ENCODE assay signal across 8 cellular contexts in the genomic region with DNA sequence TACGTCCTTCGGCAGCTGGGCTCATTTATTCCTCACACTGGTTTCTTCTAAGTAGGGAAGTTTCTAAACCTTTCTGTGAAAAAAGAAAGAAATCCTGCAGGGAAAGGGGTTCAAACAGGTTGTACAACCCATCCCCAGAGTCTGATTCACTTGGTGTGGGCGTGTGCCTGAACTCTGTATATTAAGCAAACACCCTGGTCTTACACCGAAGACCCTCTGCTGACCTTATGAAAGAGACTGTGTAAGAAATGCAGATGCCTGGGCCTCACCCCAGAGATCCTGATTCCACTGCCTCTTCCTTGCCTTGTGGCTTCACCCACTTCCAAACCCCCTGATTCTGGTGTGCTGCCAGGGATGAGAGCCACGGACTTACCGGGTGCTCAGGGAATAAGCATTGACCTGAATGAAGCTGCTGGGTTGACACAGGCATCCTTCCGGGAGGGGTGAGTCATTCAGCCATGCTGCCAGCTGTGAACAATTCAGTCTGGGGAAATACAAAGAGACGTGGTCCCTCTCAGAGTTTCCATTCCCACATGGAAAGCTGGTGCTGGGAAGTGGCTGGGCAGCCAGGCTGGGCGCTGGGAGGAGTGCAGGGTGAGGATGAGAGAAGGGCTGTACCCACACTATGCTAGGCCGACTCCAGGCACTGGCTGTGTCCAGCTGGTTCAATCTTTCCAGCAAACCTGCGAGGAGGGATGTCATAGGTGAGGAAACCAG. TPM values are rescaled to one million over a fixed set of nuclear protein-coding genes. Genes with fewer than 3 reads are reported as not detected.
DNase-seq lines count a peak whose midpoint lies in the region; ATAC-seq lines count a peak whose summit lies in the region.

No MANE protein-coding gene starts in this region.

- 30 to 46% methylated on average over 11 of the region's 11 CpGs for WGBS in esophagus, 2 donors

- H3K27me3 ChIP-seq in esophagus (ENCODE audit: control insufficient read depth in 1 of 2, insufficient read depth in 2 of 2, low read length in 2 of 2): no peaks in the 10 kb centered on the region

- no peaks in the 10 kb centered on the region for H3K9me3 ChIP-seq in esophagus (ENCODE audit: control insufficient read depth in 2 of 2, insufficient read depth in 1 of 2, low read depth in 1 of 2, low read length in 1 of 2)

- H3K4me1 ChIP-seq in esophagus (ENCODE audit: control insufficient read depth in 2 of 2, insufficient read depth in 2 of 2, low read length in 1 of 2): peaks cover 6 to 14% of the 10 kb centered on the region in 2 donors

- H3K36me3 ChIP-seq in esophagus (ENCODE audit: control insufficient read depth in 2 of 2, insufficient read depth in 2 of 2, low read length in 1 of 2): no peaks in the 10 kb centered on the region

- DNase-seq in COR-L47 (lab: John Stamatoyannopoulos, UW): peak; percentile 8
- DNase-seq in NCI-H460 (ENCODE audit: extremely low read depth, low read depth): peak; percentile 40
- peak; percentile 89 for DNase-seq in non-pigmented ciliary epithelial cell (ENCODE audit: low read depth)
- DNase-seq in NCI-H1417 treated with DMSO at 0.1 percent for 48 hours (lab: John Stamatoyannopoulos, UW): no peak

- peak overlapping the region; percentile 32 to 57 for H3K27ac ChIP-seq in esophagus (ENCODE audit: low read depth in 2 of 2, low read length in 1 of 2)

- ATAC-seq in GM21529 (IDR thresholded peaks at IDR 0.05; ENCODE audit: unreplicated experiment) (no peak), GM18861 (IDR thresholded peaks at IDR 0.05; ENCODE audit: unreplicated experiment) (no peak), GM21717 (IDR thresholded peaks at IDR 0.05; ENCODE audit: unreplicated experiment) (no peak)

- H3K4me3 ChIP-seq in esophagus (ENCODE audit: low read depth in 1 of 2, low read length in 2 of 2): no peak overlapping the region

RNA-seq across cellular contexts. Expression of gene ACTN1, which starts 26.5 kb away (rescaled TPM):
- 70.5 and 71.1 TPM in 2 replicates for total RNA-seq in NCI-H460 (2014; rRNA removed; shearing (Covaris generic))
- 113 and 155 TPM in 2 replicates for polyA plus RNA-seq in NCI-H460 (2014; cell fraction: nucleus; rRNA removed)
- 10 to 100 TPM; 37.4 to 98.2 TPM for polyA plus RNA-seq in esophagus
